1 cellular context compared by ENCODE assay signal in the genomic region with DNA sequence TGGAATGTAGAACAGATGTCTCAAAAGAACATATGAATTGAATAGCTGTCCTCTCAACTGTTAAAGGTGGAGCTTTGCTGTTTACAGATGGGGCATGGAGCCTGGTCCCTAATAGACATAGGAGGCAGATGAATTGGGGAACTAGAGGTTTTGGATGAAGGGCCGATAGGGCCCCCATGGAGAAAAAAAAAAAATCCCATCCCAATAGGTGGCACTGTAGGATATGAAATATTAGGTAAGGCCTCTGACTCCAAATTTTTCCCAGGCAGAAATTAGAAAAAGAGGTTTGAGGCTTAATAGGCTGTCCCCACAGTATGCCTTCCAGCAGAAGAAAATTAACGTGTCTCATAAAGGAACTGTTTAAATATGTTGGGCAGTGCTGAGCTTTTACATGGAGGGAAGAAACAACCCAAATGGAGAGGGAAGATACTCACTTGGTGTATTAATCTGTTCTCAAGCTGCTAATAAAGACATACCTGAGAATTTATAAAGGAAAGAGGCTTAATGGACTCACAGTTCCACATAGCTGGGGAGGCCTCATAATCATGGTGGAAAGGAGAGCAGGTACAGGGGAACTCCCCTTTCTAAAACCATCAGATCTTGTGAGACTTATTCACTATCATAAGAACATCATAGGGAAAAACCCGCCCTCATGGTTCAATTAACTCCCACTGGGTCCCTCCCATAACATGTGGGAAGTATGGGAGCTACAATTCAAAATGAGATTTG.
TF ChIP-seq lines count a peak whose summit lies in the region.

No MANE protein-coding gene starts in this region.

TF ChIP-seq in WTC11, 78 proteins besides CTCF, POLR2A, EP300 and RAD21 (continued from another document):
- TF ChIP-seq, protein P1, sequence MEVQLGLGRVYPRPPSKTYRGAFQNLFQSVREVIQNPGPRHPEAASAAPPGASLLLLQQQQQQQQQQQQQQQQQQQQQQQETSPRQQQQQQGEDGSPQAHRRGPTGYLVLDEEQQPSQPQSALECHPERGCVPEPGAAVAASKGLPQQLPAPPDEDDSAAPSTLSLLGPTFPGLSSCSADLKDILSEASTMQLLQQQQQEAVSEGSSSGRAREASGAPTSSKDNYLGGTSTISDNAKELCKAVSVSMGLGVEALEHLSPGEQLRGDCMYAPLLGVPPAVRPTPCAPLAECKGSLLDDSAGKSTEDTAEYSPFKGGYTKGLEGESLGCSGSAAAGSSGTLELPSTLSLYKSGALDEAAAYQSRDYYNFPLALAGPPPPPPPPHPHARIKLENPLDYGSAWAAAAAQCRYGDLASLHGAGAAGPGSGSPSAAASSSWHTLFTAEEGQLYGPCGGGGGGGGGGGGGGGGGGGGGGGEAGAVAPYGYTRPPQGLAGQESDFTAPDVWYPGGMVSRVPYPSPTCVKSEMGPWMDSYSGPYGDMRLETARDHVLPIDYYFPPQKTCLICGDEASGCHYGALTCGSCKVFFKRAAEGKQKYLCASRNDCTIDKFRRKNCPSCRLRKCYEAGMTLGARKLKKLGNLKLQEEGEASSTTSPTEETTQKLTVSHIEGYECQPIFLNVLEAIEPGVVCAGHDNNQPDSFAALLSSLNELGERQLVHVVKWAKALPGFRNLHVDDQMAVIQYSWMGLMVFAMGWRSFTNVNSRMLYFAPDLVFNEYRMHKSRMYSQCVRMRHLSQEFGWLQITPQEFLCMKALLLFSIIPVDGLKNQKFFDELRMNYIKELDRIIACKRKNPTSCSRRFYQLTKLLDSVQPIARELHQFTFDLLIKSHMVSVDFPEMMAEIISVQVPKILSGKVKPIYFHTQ (CRISPR knock-in tag; IDR thresholded peaks at IDR 0.05) = no peak
- TF ChIP-seq NFYB (CRISPR knock-in tag; conservative IDR thresholded peaks at IDR 0.05; ENCODE audit: low read depth) (no peak), PRRX2 (CRISPR knock-in tag; IDR thresholded peaks at IDR 0.05) (no peak), OVOL2 (CRISPR knock-in tag; IDR thresholded peaks at IDR 0.05; ENCODE audit: borderline replicate concordance) (no peak)
- TF ChIP-seq, protein P2, sequence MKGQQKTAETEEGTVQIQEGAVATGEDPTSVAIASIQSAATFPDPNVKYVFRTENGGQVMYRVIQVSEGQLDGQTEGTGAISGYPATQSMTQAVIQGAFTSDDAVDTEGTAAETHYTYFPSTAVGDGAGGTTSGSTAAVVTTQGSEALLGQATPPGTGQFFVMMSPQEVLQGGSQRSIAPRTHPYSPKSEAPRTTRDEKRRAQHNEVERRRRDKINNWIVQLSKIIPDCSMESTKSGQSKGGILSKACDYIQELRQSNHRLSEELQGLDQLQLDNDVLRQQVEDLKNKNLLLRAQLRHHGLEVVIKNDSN (CRISPR knock-in tag; IDR thresholded peaks at IDR 0.05) = no peak
TF ChIP-seq in WTC11: peak in this region for 0.
